ENCODE assay signal across 8 cellular contexts in genomic region chr10:112953075-112953501, GRCh38. TPM values are rescaled to one million over a fixed set of nuclear protein-coding genes. Genes with fewer than 3 reads are reported as not detected.
A peak's percentile ranks its signal among the peaks of the same experiment; 100 is the strongest.
DNase-seq lines count a peak whose midpoint lies in the region; ATAC-seq and TF ChIP-seq lines count a peak whose summit lies in the region.

No MANE protein-coding gene starts in this region.

- peak overlapping the region; percentile 15 to 86 (median 73) for H3K4me3 ChIP-seq in dorsolateral prefrontal cortex
- H3K4me3 ChIP-seq in upper lobe of left lung = peak overlapping the region; percentile 59 to 81 (median 78)

- H3K4me1 Mint-ChIP-seq in activated T-cell treated with anti-CD3 and anti-CD28 coated beads, Interleukin-2, amount 50 U/mL, for 24 hours (ENCODE audit: low read depth) = peaks cover 30% of the 10 kb centered on the region
- peaks cover 62% of the 10 kb centered on the region for H3K4me1 Mint-ChIP-seq in mesothelial cell of epicardium

- H3K36me3 ChIP-seq in upper lobe of left lung = no peaks in the 10 kb centered on the region

- ATAC-seq in upper lobe of left lung (ENCODE audit: low FRiP score in 2 of 2) = no peak

- no peak overlapping the region for H3K27ac Mint-ChIP-seq in activated T-cell treated with anti-CD3 and anti-CD28 coated beads, Interleukin-2, amount 50 U/mL, for 24 hours
- H3K27ac Mint-ChIP-seq in mesothelial cell of epicardium = peak overlapping the region; percentile 98

- peaks cover 83% of the 10 kb centered on the region for H3K27me3 Mint-ChIP-seq in activated T-cell treated with anti-CD3 and anti-CD28 coated beads, Interleukin-2, amount 50 U/mL, for 24 hours
- no peaks in the 10 kb centered on the region for H3K27me3 Mint-ChIP-seq in mesothelial cell of epicardium (ENCODE audit: low read depth)

- TF ChIP-seq CTCF in dorsolateral prefrontal cortex (IDR thresholded peaks at IDR 0.05 in 54 of 56, conservative IDR thresholded peaks at IDR 0.05 in 2 of 56; ENCODE audit: low read depth in 1 of 56, partially characterized antibody in 56 of 56) (no peak), mesothelial cell of epicardium (IDR thresholded peaks at IDR 0.05; ENCODE audit: unreplicated experiment) (no peak), upper lobe of left lung (IDR thresholded peaks at IDR 0.05) (no peak)

- H3K27ac ChIP-seq in dorsolateral prefrontal cortex = peak overlapping the region in 51 of 59 donors; percentile 1 to 92 (median 82)
- peak overlapping the region; percentile 91 to 93 (median 92) for H3K27ac ChIP-seq in upper lobe of left lung

- no peak for TF ChIP-seq POLR2A in upper lobe of left lung (IDR thresholded peaks at IDR 0.05)

- no peak for DNase-seq in activated T-cell treated with anti-CD3 and anti-CD28 coated beads, Interleukin-2, amount 50 U/mL, for 24 hours
- DNase-seq in activated T-cell treated with anti-CD3 and anti-CD28 coated beads, Interleukin-2, amount 50 U/mL, for 1 hour = no peak
- DNase-seq in dorsolateral prefrontal cortex = peak in 2 of 10 donors; percentile 20 to 49
- peak in 1 of 2 experiments; percentile 50 for DNase-seq in mesothelial cell of epicardium (ENCODE audit: low spot score in 2 of 2, unreplicated experiment in 2 of 2)
- DNase-seq in upper lobe of left lung = peak; percentile 46 to 69
- no peak for DNase-seq in NCI-H2171 treated with DMSO at 0.1 percent for 48 hours (lab: John Stamatoyannopoulos, UW)
- no peak for DNase-seq in stimulated activated naive CD4-positive, alpha-beta T cell treated with Interleukin-2 at 50 U/mL for 16 hours (lab: John Stamatoyannopoulos, UW)
- no peak for DNase-seq in effector CD4-positive, alpha-beta T cell

- peak overlapping the region; percentile 69 for H3K4me3 Mint-ChIP-seq in activated T-cell treated with anti-CD3 and anti-CD28 coated beads, Interleukin-2, amount 50 U/mL, for 24 hours
- H3K4me3 Mint-ChIP-seq in mesothelial cell of epicardium = peak overlapping the region; percentile 96

- no peak for TF ChIP-seq EP300 in upper lobe of left lung (IDR thresholded peaks at IDR 0.05)

- H3K9me3 ChIP-seq in upper lobe of left lung = no peaks in the 10 kb centered on the region

- 17 to 21% methylated on average over 18 to 19 of the region's 19 CpGs for WGBS in upper lobe of left lung, 2 donors

- intact Hi-C loops in dorsolateral prefrontal cortex (cut with DNase I) = loop anchor here (5.0 to 10.0 kb wide), 4 partner anchors 34 to 174 kb away; no protein-coding TSS in a partner anchor

- H3K27me3 ChIP-seq in dorsolateral prefrontal cortex (no peaks in the 10 kb centered on the region), upper lobe of left lung (no peaks in the 10 kb centered on the region)

- H3K36me3 Mint-ChIP-seq in activated T-cell treated with anti-CD3 and anti-CD28 coated beads, Interleukin-2, amount 50 U/mL, for 24 hours (ENCODE audit: low read depth) = no peaks in the 10 kb centered on the region
- H3K36me3 Mint-ChIP-seq in mesothelial cell of epicardium = no peaks in the 10 kb centered on the region

- H3K9me3 Mint-ChIP-seq in activated T-cell treated with anti-CD3 and anti-CD28 coated beads, Interleukin-2, amount 50 U/mL, for 24 hours = no peaks in the 10 kb centered on the region
- H3K9me3 Mint-ChIP-seq in mesothelial cell of epicardium = no peaks in the 10 kb centered on the region

- peaks cover 37 to 68% (median 48%) of the 10 kb centered on the region in 4 donors for H3K4me1 ChIP-seq in upper lobe of left lung

RNA-seq across cellular contexts. Expression of gene TCF7L2, which starts 3.0 kb away (rescaled TPM):
- total RNA-seq in dorsolateral prefrontal cortex (10 to 100 TPM; 15.8 to 51.9 (median 27.4) TPM), mesothelial cell of epicardium (76.4 to 84.0 TPM (median 78.0 TPM) in 3 replicates), upper lobe of left lung (10 to 100 TPM; 15.5 to 80.3 (median 48.1) TPM)

Comparison
In these comparisons a context has a peak if more than half of its experiments do, and no peak if none do; other contexts are left out.
1. DNase-seq: peak in upper lobe of left lung (2 of 2); none in activated T-cell treated with anti-CD3 and anti-CD28 coated beads, Interleukin-2, amount 50 U/mL, for 24 hours (single experiment), activated T-cell treated with anti-CD3 and anti-CD28 coated beads, Interleukin-2, amount 50 U/mL, for 1 hour (single experiment), NCI-H2171 treated with DMSO at 0.1 percent for 48 hours (single experiment), stimulated activated naive CD4-positive, alpha-beta T cell treated with Interleukin-2 at 50 U/mL for 16 hours (single experiment) and effector CD4-positive, alpha-beta T cell (single experiment).